20 cellular contexts compared by ENCODE assay signal in the genomic region with DNA sequence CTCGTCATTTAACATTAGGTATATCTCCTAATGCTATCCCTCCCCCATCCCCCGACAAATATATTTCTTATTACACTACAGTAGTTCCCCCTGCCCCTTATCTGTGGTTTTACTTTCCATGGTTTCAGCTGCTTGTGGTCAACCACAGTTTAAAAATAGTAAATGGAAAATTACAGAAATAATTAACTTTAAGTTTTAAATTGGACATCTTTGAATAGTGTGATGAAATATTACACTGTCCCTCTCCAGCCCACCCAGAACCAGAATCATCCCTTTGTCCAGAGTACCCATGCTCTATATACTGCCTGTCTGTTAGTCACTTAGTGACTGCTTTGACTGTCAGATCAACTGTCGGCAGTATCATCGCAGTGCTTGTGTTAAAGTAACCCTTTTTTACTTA. TPM values are rescaled to one million over a fixed set of nuclear protein-coding genes. Genes with fewer than 3 reads are reported as not detected.
DNase-seq lines count a peak whose midpoint lies in the region; ATAC-seq and TF ChIP-seq lines count a peak whose summit lies in the region.
"Had no signal": no experiment of that assay in that cellular context is flagged by ENCODE, and none has a peak within 500 bp of the region (broad histone marks: within the 10 kb centered on the region; RNA-seq: fewer than 3 reads in every experiment).

No MANE protein-coding gene starts in this region.

- H3F3A ChIP-seq in GM23248 (ENCODE audit: insufficient read depth): peaks cover 41% of the 10 kb centered on the region

- in situ Hi-C loops in GM23248 (cut with MboI): no loop called here

- TF ChIP-seq POLR2A in NB4 (IDR thresholded peaks at IDR 0.05; ENCODE audit: extremely low read depth, insufficient read length): no peak

- no peak overlapping the region for H3K9ac ChIP-seq in GM23248

- H3K27ac ChIP-seq in GM23248: no peak overlapping the region
- H3K27ac ChIP-seq: HL-60 had no signal

- H3K4me1 ChIP-seq in GM23248 (ENCODE audit: insufficient read depth): peaks cover 60% of the 10 kb centered on the region

- no peak for ATAC-seq in GM18517 (IDR thresholded peaks at IDR 0.05; ENCODE audit: unreplicated experiment)
- no peak for ATAC-seq in GM21576 (IDR thresholded peaks at IDR 0.05; ENCODE audit: unreplicated experiment)
- no peak for ATAC-seq in HG02588 (IDR thresholded peaks at IDR 0.05; ENCODE audit: unreplicated experiment)
- ATAC-seq: activated CD8-positive, alpha-beta memory T cell treated with anti-CD3 and anti-CD28 coated beads, Interleukin-2, amount 10 ng/mL, durations not matched to agents 7 days and 5 days; T-cell had no signal

- WGBS in GM23248 (ENCODE audit: low coverage in 1 of 2, low lambda C conversion rate in 2 of 2, missing lambda C conversion rate in 2 of 2), 2 experiments: 90 to 95% methylated on average over 4 of the region's 4 CpGs

- no peaks in the 10 kb centered on the region for H3K9me2 ChIP-seq in GM23248 (ENCODE audit: insufficient read depth)

- no peaks in the 10 kb centered on the region for H3K9me3 ChIP-seq in GM23248 (ENCODE audit: low read depth)

- H4K20me1 ChIP-seq in GM23248 (ENCODE audit: insufficient read depth): no peaks in the 10 kb centered on the region

- DNase-seq in GM23248 (peak; percentile 16), NB4 (ENCODE audit: low read depth) (peak; percentile 6), astrocyte of the hippocampus (ENCODE audit: low read depth, low spot score) (peak; percentile 69), myocyte (ENCODE audit: low read depth) (peak; percentile 72)
- no peak for DNase-seq in activated effector memory CD4-positive, alpha-beta T cell treated with anti-CD3 and anti-CD28 coated beads, Interleukin-2, amount 50 U/mL, for 16 hours
- DNase-seq: activated CD4-positive, CD25-positive, alpha-beta regulatory T cell treated with anti-CD3 and anti-CD28 coated beads, Interleukin-2, amount 50 U/mL, for 72 hours; activated CD8-positive, alpha-beta memory T cell treated with anti-CD3 and anti-CD28 coated beads, Interleukin-2, amount 10 ng/mL, durations not matched to agents 7 days and 5 days; activated naive CD4-positive, alpha-beta T cell treated with Interleukin-2 at 50 U/mL for 16 hours; AML-193; effector CD8-positive, alpha-beta T cell; Karpas-422; mesendoderm; NCI-H2029 treated with DMSO at 0.1 percent for 48 hours; NCI-H524 treated with DMSO at 0.1 percent for 48 hours; substantia nigra; T-cell had no signal

- H3K27me3 ChIP-seq in GM23248 (replicated peaks; ENCODE audit: insufficient read depth): no peaks in the 10 kb centered on the region

- H3K4me2 ChIP-seq in GM23248 (ENCODE audit: unreplicated experiment): no peak overlapping the region

- H3K79me2 ChIP-seq in GM23248 (ENCODE audit: insufficient read depth): no peaks in the 10 kb centered on the region

- H2AFZ ChIP-seq in GM23248: no peak overlapping the region

- no peak overlapping the region for H3K4me3 ChIP-seq in GM23248
- H3K4me3 ChIP-seq in NB4 (ENCODE audit: low read depth, low read length): no peak overlapping the region

- TF ChIP-seq CTCF in NB4 (IDR thresholded peaks at IDR 0.05; ENCODE audit: low read depth, low read length): no peak

- no peaks in the 10 kb centered on the region for H3K36me3 ChIP-seq in GM23248 (ENCODE audit: low read depth)

RNA-seq across cellular contexts. Expression of a gene that starts 47.4 kb away (rescaled TPM):
- total RNA-seq in GM23248 (2014; rRNA removed; shearing (Covaris generic)): 41.6 and 56.3 TPM in 2 replicates
- 20.6 and 21.7 TPM in 2 replicates for polyA plus RNA-seq in GM23248 (2016; fragmentation: Nextera tagmentation; extraction: Ambion mirVana)
- 8.1 and 13.0 TPM in 2 replicates for total RNA-seq in myocyte
- 13.4 TPM for polyA plus RNA-seq in myocyte (2012)
- total RNA-seq: activated CD8-positive, alpha-beta memory T cell treated with anti-CD3 and anti-CD28 coated beads, Interleukin-2, amount 10 ng/mL, durations not matched to agents 7 days and 5 days had no signal
